In the genomic region with DNA sequence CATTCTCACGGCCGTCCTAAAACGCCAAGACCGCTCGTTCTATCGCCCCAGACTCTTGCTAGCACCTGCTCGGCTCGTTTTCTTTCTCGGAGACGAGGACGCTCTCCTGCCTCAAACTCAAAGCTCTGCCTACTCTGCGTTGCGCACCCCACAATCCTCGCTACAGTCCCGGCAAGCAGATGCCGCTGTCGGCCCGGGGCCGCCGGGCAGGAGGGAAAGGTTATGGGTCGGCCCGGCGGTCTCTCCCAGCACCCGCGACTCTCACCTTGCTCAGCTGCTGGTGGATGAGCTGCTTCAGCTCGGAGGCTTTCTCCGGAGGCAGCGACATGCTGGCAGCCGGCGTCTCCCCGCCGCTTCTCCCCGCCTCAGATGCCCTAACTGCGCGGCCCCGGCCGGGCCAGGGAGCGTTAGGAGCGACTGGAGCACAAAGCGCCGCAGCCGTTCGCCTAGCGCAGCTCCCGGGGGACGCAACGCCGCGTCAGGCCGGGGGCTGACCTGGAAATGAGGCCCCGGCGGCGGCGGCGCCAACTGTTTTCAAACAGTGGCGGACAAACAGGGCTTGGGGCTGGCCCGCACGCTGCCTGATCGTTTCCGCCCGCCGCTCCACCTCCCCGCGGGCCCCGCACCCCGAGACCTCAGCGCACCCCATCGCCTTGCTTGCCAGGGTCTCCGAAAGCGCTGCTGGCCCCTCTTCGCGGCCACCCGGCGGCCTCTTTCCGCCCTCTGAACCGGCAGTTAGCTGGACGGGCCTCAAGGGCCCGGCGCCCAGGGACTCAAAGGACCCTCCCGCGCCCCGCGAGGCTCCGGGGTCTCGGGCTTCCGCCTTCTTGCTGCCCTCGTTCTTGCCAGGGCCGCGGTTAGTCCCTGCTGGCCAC, we compare ENCODE assay signal across 8 cellular contexts. TPM values are rescaled to one million over a fixed set of nuclear protein-coding genes. Genes with fewer than 3 reads are reported as not detected.
A peak's percentile ranks its signal among the peaks of the same experiment; 100 is the strongest.
DNase-seq lines count a peak whose midpoint lies in the region; ATAC-seq lines count a peak whose summit lies in the region.

A gene with protein sequence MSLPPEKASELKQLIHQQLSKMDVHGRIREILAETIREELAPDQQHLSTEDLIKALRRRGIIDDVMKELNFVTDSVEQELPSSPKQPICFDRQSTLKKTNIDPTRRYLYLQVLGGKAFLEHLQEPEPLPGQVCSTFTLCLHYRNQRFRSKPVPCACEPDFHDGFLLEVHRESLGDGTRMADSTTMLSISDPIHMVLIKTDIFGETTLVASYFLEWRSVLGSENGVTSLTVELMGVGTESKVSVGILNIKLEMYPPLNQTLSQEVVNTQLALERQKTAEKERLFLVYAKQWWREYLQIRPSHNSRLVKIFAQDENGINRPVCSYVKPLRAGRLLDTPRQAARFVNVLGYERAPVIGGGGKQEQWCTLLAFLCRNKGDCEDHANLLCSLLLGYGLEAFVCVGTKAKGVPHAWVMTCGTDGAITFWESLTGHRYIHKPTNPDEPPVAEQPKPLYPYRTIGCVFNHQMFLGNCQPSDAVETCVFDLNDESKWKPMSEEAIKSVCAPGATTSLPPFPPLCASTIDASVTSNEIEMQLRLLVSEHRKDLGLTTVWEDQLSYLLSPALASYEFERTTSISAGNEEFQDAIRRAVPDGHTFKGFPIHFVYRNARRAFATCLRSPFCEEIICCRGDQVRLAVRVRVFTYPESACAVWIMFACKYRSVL (minus strand): TSS at position 503 of the 875 bp plus-strand sequence. CDS start 175 bp downstream, at position 328.
A gene with protein sequence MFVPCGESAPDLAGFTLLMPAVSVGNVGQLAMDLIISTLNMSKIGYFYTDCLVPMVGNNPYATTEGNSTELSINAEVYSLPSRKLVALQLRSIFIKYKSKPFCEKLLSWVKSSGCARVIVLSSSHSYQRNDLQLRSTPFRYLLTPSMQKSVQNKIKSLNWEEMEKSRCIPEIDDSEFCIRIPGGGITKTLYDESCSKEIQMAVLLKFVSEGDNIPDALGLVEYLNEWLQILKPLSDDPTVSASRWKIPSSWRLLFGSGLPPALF (plus strand): TSS at position 822 of the 875 bp plus-strand sequence. CDS start 66 bp downstream, outside the sequence.

- CTCF ChIA-PET in CD4-positive, alpha-beta memory T cell (lab: Charles Lee; ENCODE audit: partially characterized antibody), result interaction anchor here (1.1 to 3.0 kb wide), 5 partner anchors 23 to 310 kb away, joined by 3 to 12 read pairs (median 4); a partner anchor contains a TSS

- peaks cover 9% of the 10 kb centered on the region for H3K36me3 ChIP-seq in CD4-positive, alpha-beta memory T cell (ENCODE audit: insufficient read depth, low read length)

- H3K27me3 Mint-ChIP-seq in CD4-positive, alpha-beta memory T cell, result no peaks in the 10 kb centered on the region
- H3K27me3 Mint-ChIP-seq in memory B cell, result no peaks in the 10 kb centered on the region

- peak; percentile 84 to 90 (median 87) for DNase-seq in CD4-positive, alpha-beta memory T cell
- DNase-seq in HK-2 (ENCODE audit: unreplicated experiment), result peak; percentile 78
- DNase-seq in NOMO-1 (lab: John Stamatoyannopoulos, UW; ENCODE audit: unreplicated experiment in 2 of 2), result peak; percentile 70 to 74
- peak; percentile 96 for DNase-seq in activated CD8-positive, alpha-beta memory T cell treated with anti-CD3 and anti-CD28 coated beads for 24 hours
- peak; percentile 69 for DNase-seq in effector CD8-positive, alpha-beta T cell (lab: John Stamatoyannopoulos, UW)
- peak; percentile 90 to 96 for DNase-seq in memory B cell (ENCODE audit: low spot score in 2 of 2)
- peak; percentile 63 for DNase-seq in stimulated activated CD8-positive, alpha-beta memory T cell treated with anti-CD3 and anti-CD28 coated beads, Interleukin-12 subunit alpha, Interleukin-12 subunit beta, amount 100 ng/mL, for 1 hour (ENCODE audit: low read depth)

- peak within 1 kb of the TSS; percentile 87 to 100 (median 98) for H3K4me3 Mint-ChIP-seq in CD4-positive, alpha-beta memory T cell
- H3K4me3 Mint-ChIP-seq in memory B cell, result peak within 1 kb of the TSS; percentile 100

- intact Hi-C loops in CD4-positive, alpha-beta memory T cell (cut with micrococcal nuclease), result loop anchor here (1.0 to 5.0 kb wide), 8 partner anchors 46 to 1025 kb away; a partner anchor contains a TSS

- ATAC-seq in GM19452 (IDR thresholded peaks at IDR 0.05; ENCODE audit: unreplicated experiment) (peak; percentile 81), memory B cell (ENCODE audit: low read depth) (peak; percentile 83)

- H3K9me3 Mint-ChIP-seq in CD4-positive, alpha-beta memory T cell, result no peaks in the 10 kb centered on the region
- H3K9me3 Mint-ChIP-seq in memory B cell, result no peaks in the 10 kb centered on the region

- peaks cover 46% of the 10 kb centered on the region for H3K4me1 ChIP-seq in CD4-positive, alpha-beta memory T cell (ENCODE audit: insufficient read depth, low read length)

- no peaks in the 10 kb centered on the region for H3K27me3 ChIP-seq in CD4-positive, alpha-beta memory T cell (ENCODE audit: insufficient read depth, low read length)

- peak within 1 kb of the TSS; percentile 93 for H3K27ac ChIP-seq in CD4-positive, alpha-beta memory T cell (ENCODE audit: low read depth, low read length)

- H3K36me3 Mint-ChIP-seq in CD4-positive, alpha-beta memory T cell, result peaks cover 15 to 50% of the 10 kb centered on the region in 2 donors
- peaks cover 8% of the 10 kb centered on the region for H3K36me3 Mint-ChIP-seq in memory B cell

- POLR2A ChIA-PET in CD4-positive, alpha-beta memory T cell (lab: Charles Lee; ENCODE audit: partially characterized antibody), result interaction anchor here (0.6 to 4.4 kb wide), 11 partner anchors 9 to 326 kb away, joined by 3 to 40 read pairs (median 5); a partner anchor contains a TSS

- peak within 1 kb of the TSS; percentile 89 to 100 (median 96) for H3K27ac Mint-ChIP-seq in CD4-positive, alpha-beta memory T cell
- peak within 1 kb of the TSS; percentile 100 for H3K27ac Mint-ChIP-seq in memory B cell

- H3K9me3 ChIP-seq in CD4-positive, alpha-beta memory T cell (ENCODE audit: control insufficient read depth in 1 of 2, low read length in 2 of 2), result no peaks in the 10 kb centered on the region

- H3K4me3 ChIP-seq in CD4-positive, alpha-beta memory T cell (ENCODE audit: low read length in 2 of 2), result peak within 1 kb of the TSS; percentile 82 to 99

- peaks cover 32 to 60% (median 48%) of the 10 kb centered on the region in 4 donors for H3K4me1 Mint-ChIP-seq in CD4-positive, alpha-beta memory T cell
- H3K4me1 Mint-ChIP-seq in memory B cell, result peaks cover 31% of the 10 kb centered on the region

RNA-seq across cellular contexts. Expression of the first gene that starts in this region (rescaled TPM):
- total RNA-seq in CD4-positive, alpha-beta memory T cell, result 10 to 100 TPM in 1 of 2 experiments, 1 to 10 TPM in 1; 9.9 to 13.1 TPM
- 1 to 10 TPM; 3.6 to 7.8 TPM for polyA plus RNA-seq in CD4-positive, alpha-beta memory T cell

RNA-seq across cellular contexts. Expression of the second gene that starts in this region (rescaled TPM):
- 10 to 100 TPM; 59.7 to 62.0 TPM for total RNA-seq in CD4-positive, alpha-beta memory T cell
- polyA plus RNA-seq in CD4-positive, alpha-beta memory T cell, result 100 to 1,000 TPM; 119 to 139 TPM

Comparison
In these comparisons a context has a peak if more than half of its experiments do, and no peak if none do; other contexts are left out.
1. Peak in every context shown above with its lines: DNase-seq, ATAC-seq, H3K4me3 ChIP-seq and H3K27ac ChIP-seq.